8 cellular contexts compared by ENCODE assay signal in genomic region chr3:64030741-64031140, GRCh38. TPM values are rescaled to one million over a fixed set of nuclear protein-coding genes. Genes with fewer than 3 reads are reported as not detected.
DNase-seq lines count a peak whose midpoint lies in the region; ATAC-seq and TF ChIP-seq lines count a peak whose summit lies in the region.

No MANE protein-coding gene starts in this region.

- peak overlapping the region; percentile 80 for H3K4me3 Mint-ChIP-seq in activated B cell treated with CpG ODN at 0.5 μM for 24 hours

- TF ChIP-seq CTCF in 22Rv1 (IDR thresholded peaks at IDR 0.05) (peak; percentile 89), activated B cell treated with CpG ODN at 0.5 μM for 24 hours (IDR thresholded peaks at IDR 0.05) (no peak)

- H3K27ac Mint-ChIP-seq in activated B cell treated with CpG ODN at 0.5 μM for 24 hours: peak overlapping the region; percentile 76

- peaks cover 20% of the 10 kb centered on the region for H3K27me3 Mint-ChIP-seq in activated B cell treated with CpG ODN at 0.5 μM for 24 hours

- peaks cover 6% of the 10 kb centered on the region for H3K4me1 Mint-ChIP-seq in activated B cell treated with CpG ODN at 0.5 μM for 24 hours

- H3K9me3 Mint-ChIP-seq in activated B cell treated with CpG ODN at 0.5 μM for 24 hours: peaks cover 6% of the 10 kb centered on the region

- peak; percentile 20 for DNase-seq in NCI-H2107 (lab: John Stamatoyannopoulos, UW)
- peak; percentile 59 for DNase-seq in activated B cell treated with CpG ODN at 0.5 μM for 24 hours
- peak in 56 of 61 donors; percentile 5 to 78 (median 46) for DNase-seq in caudate nucleus (lab: John Stamatoyannopoulos, UW)
- peak; percentile 72 for DNase-seq in kidney glomerular epithelial cell (lab: John Stamatoyannopoulos, UW)
- DNase-seq in stimulated activated CD4-positive, alpha-beta T cell treated with anti-CD3 and anti-CD28 coated beads, Interleukin-1b, Interleukin-23, amount 100 ng/mL, for 4 hours (ENCODE audit: low read depth in 2 of 2): peak; percentile 69 to 78

- POLR2A ChIA-PET in activated B cell treated with CpG ODN at 0.5 μM for 24 hours (lab: Charles Lee): no interaction called here

- no peaks in the 10 kb centered on the region for H3K36me3 Mint-ChIP-seq in activated B cell treated with CpG ODN at 0.5 μM for 24 hours (ENCODE audit: low read depth)

- CTCF ChIA-PET in activated B cell treated with CpG ODN at 0.5 μM for 24 hours (lab: Charles Lee): interaction anchor here (1.3 to 8.1 kb wide), 2 partner anchors 69 to 453 kb away, joined by 3 to 52 read pairs; no protein-coding TSS in a partner anchor

- intact Hi-C loops in activated B cell treated with CpG ODN at 0.5 μM for 24 hours (cut with micrococcal nuclease): loop anchor here (1.0 to 10.0 kb wide), 4 partner anchors 194 to 1702 kb away; partner anchors contain the start of gene PRICKLE2

- peak; percentile 90 for ATAC-seq in GM18517 (IDR thresholded peaks at IDR 0.05; ENCODE audit: unreplicated experiment)
- peak; percentile 76 for ATAC-seq in HG03060 (IDR thresholded peaks at IDR 0.05; ENCODE audit: low read depth, unreplicated experiment)
- ATAC-seq in activated B cell treated with CpG ODN at 0.5 μM for 24 hours (ENCODE audit: low read depth): peak; percentile 98

- H3K27ac ChIP-seq in 22Rv1 (no peak overlapping the region), caudate nucleus (ENCODE audit: low read depth, low read length) (no peak overlapping the region)

RNA-seq across cellular contexts. Expression of gene PSMD6, which starts 7.4 kb away (rescaled TPM):
- 88.9 and 91.4 TPM in 2 replicates for total RNA-seq in activated B cell treated with CpG ODN at 0.5 μM for 24 hours

Comparison
In these comparisons a context has a peak if more than half of its experiments do, and no peak if none do; other contexts are left out.
1. DNase-seq: peak in every context shown above with its lines; median percentile 74 in stimulated activated CD4-positive, alpha-beta T cell treated with anti-CD3 and anti-CD28 coated beads, Interleukin-1b, Interleukin-23, amount 100 ng/mL, for 4 hours; 72 in kidney glomerular epithelial cell; 59 in activated B cell treated with CpG ODN at 0.5 μM for 24 hours; 46 in caudate nucleus; 20 in NCI-H2107.